Comparison of ENCODE assay signal across 10 cellular contexts in genomic region chr2:63053889-63054725, GRCh38. TPM values are rescaled to one million over a fixed set of nuclear protein-coding genes. Genes with fewer than 3 reads are reported as not detected.
DNase-seq lines count a peak whose midpoint lies in the region; ATAC-seq and TF ChIP-seq lines count a peak whose summit lies in the region.
"Had no signal": no experiment of that assay in that cellular context is flagged by ENCODE, and none has a peak within 500 bp of the region (broad histone marks: within the 10 kb centered on the region; RNA-seq: fewer than 3 reads in every experiment).

No MANE protein-coding gene starts in this region.

- peak overlapping the region; percentile 74 for H3K4me3 Mint-ChIP-seq in activated naive CD8-positive, alpha-beta T cell treated with anti-CD3 and anti-CD28 coated beads, Interleukin-2, amount 10 ng/mL, durations not matched to agents 7 days and 5 days
- peak overlapping the region; percentile 83 for H3K4me3 Mint-ChIP-seq in type B pancreatic cell

- TF ChIP-seq CTCF in type B pancreatic cell (conservative IDR thresholded peaks at IDR 0.05), result peak; percentile 70

- no peak overlapping the region for H3K27ac Mint-ChIP-seq in activated naive CD8-positive, alpha-beta T cell treated with anti-CD3 and anti-CD28 coated beads, Interleukin-2, amount 10 ng/mL, durations not matched to agents 7 days and 5 days
- H3K27ac Mint-ChIP-seq in type B pancreatic cell, result peak overlapping the region; percentile 77

- ATAC-seq in Right ventricle myocardium inferior (no peak), HG02884 (IDR thresholded peaks at IDR 0.05; ENCODE audit: unreplicated experiment) (no peak), GM21717 (IDR thresholded peaks at IDR 0.05; ENCODE audit: unreplicated experiment) (no peak)
- ATAC-seq in activated naive CD8-positive, alpha-beta T cell treated with anti-CD3 and anti-CD28 coated beads, Interleukin-2, amount 10 ng/mL, durations not matched to agents 7 days and 5 days (ENCODE audit: low read depth), result peak; percentile 5

- H3K4me1 Mint-ChIP-seq in activated naive CD8-positive, alpha-beta T cell treated with anti-CD3 and anti-CD28 coated beads, Interleukin-2, amount 10 ng/mL, durations not matched to agents 7 days and 5 days, result peaks cover 64% of the 10 kb centered on the region
- peaks cover 23% of the 10 kb centered on the region for H3K4me1 Mint-ChIP-seq in type B pancreatic cell (ENCODE audit: unreplicated experiment)

- intact Hi-C loops in Right ventricle myocardium inferior (cut with DNase I) (no loop called here), cardiac septum (cut with DNase I) (no loop called here)

- POLR2A ChIA-PET in activated naive CD8-positive, alpha-beta T cell treated with anti-CD3 and anti-CD28 coated beads, Interleukin-2, amount 10 ng/mL, durations not matched to agents 7 days and 5 days (lab: Charles Lee), result no interaction called here

- DNase-seq in Right ventricle myocardium inferior (ENCODE audit: missing footprints), result peak; percentile 43
- no peak for DNase-seq in cardiac septum (ENCODE audit: low spot score)
- DNase-seq in activated naive CD8-positive, alpha-beta T cell treated with anti-CD3 and anti-CD28 coated beads, Interleukin-2, amount 10 ng/mL, durations not matched to agents 7 days and 5 days, result peak; percentile 67
- peak; percentile 63 for DNase-seq in left kidney (ENCODE audit: low read depth, low spot score)
- peak; percentile 72 for DNase-seq in type B pancreatic cell (ENCODE audit: extremely low spot score, unreplicated experiment)
- no peak for DNase-seq in DMS 273 (lab: John Stamatoyannopoulos, UW; ENCODE audit: unreplicated experiment)
- DNase-seq: DMS153 had no signal

- H3K36me3 Mint-ChIP-seq in activated naive CD8-positive, alpha-beta T cell treated with anti-CD3 and anti-CD28 coated beads, Interleukin-2, amount 10 ng/mL, durations not matched to agents 7 days and 5 days, result peaks cover 2% of the 10 kb centered on the region
- H3K36me3 Mint-ChIP-seq in type B pancreatic cell, result peaks cover 25% of the 10 kb centered on the region

- no peaks in the 10 kb centered on the region for H3K9me3 Mint-ChIP-seq in activated naive CD8-positive, alpha-beta T cell treated with anti-CD3 and anti-CD28 coated beads, Interleukin-2, amount 10 ng/mL, durations not matched to agents 7 days and 5 days
- H3K9me3 Mint-ChIP-seq in type B pancreatic cell, result no peaks in the 10 kb centered on the region

- peaks cover 86% of the 10 kb centered on the region for H3K27me3 Mint-ChIP-seq in activated naive CD8-positive, alpha-beta T cell treated with anti-CD3 and anti-CD28 coated beads, Interleukin-2, amount 10 ng/mL, durations not matched to agents 7 days and 5 days
- H3K27me3 Mint-ChIP-seq in type B pancreatic cell, result peaks cover 89% of the 10 kb centered on the region

RNA-seq across cellular contexts. Expression of gene OTX1, which starts 3.5 kb away (rescaled TPM):
- total RNA-seq in Right ventricle myocardium inferior (not detected), cardiac septum (not detected), type B pancreatic cell (ENCODE audit: low replicate concordance) (10.4 and 31.9 TPM in 2 replicates)
- total RNA-seq in activated naive CD8-positive, alpha-beta T cell treated with anti-CD3 and anti-CD28 coated beads, Interleukin-2, amount 10 ng/mL, durations not matched to agents 7 days and 5 days, result not detected
- total RNA-seq: glomerular endothelial cell had no signal

Comparison
In these comparisons a context has a peak if more than half of its experiments do, and no peak if none do; other contexts are left out.
1. DNase-seq: peak in Right ventricle myocardium inferior (single experiment), activated naive CD8-positive, alpha-beta T cell treated with anti-CD3 and anti-CD28 coated beads, Interleukin-2, amount 10 ng/mL, durations not matched to agents 7 days and 5 days (single experiment), left kidney (single experiment) and type B pancreatic cell (single experiment); none in cardiac septum (single experiment) and DMS 273 (single experiment).
2. RNA of gene OTX1, which starts 3.5 kb away (total RNA-seq): 10.4 to 31.9 TPM in type B pancreatic cell; not detected in activated naive CD8-positive, alpha-beta T cell treated with anti-CD3 and anti-CD28 coated beads, Interleukin-2, amount 10 ng/mL, durations not matched to agents 7 days and 5 days, not detected in Right ventricle myocardium inferior (single experiment) and not detected in cardiac septum (single experiment); every median in the first group is over 10 times any median in the second.